Comparison of ENCODE assay signal across 22 cellular contexts in genomic region chr17:66647391-66647983, GRCh38.
DNase-seq lines count a peak whose midpoint lies in the region; ATAC-seq and TF ChIP-seq lines count a peak whose summit lies in the region.
"Had no signal": no experiment of that assay in that cellular context is flagged by ENCODE, and none has a peak within 500 bp of the region (broad histone marks: within the 10 kb centered on the region; RNA-seq: fewer than 3 reads in every experiment).

No MANE protein-coding gene starts in this region.

- H3K36me3 ChIP-seq in liver (ENCODE audit: control insufficient read depth in 4 of 4, insufficient read depth in 3 of 4, low read depth in 1 of 4, low read length in 3 of 4) (peaks cover 0 to 16% (median 7%) of the 10 kb centered on the region in 4 donors), aorta (ENCODE audit: control insufficient read depth in 1 of 2, insufficient read depth in 2 of 2, low read length in 1 of 2) (no peaks in the 10 kb centered on the region)

- H3K9me3 Mint-ChIP-seq in stimulated activated effector memory CD8-positive, alpha-beta T cell treated with anti-CD3 and anti-CD28 coated beads, Interleukin-12 subunit alpha, Interleukin-12 subunit beta, amount 100 ng/mL, for 72 hours: no peaks in the 10 kb centered on the region
- H3K9me3 Mint-ChIP-seq: CD4-positive, CD25-positive, alpha-beta regulatory T cell; HFFc6 had no signal

- peak overlapping the region; percentile 67 for H3K27ac Mint-ChIP-seq in stimulated activated effector memory CD8-positive, alpha-beta T cell treated with anti-CD3 and anti-CD28 coated beads, Interleukin-12 subunit alpha, Interleukin-12 subunit beta, amount 100 ng/mL, for 72 hours
- H3K27ac Mint-ChIP-seq: B cell, HFFc6 had no signal

- no peak for TF ChIP-seq CTCF in liver (IDR thresholded peaks at IDR 0.05; ENCODE audit: low read depth, low read length, missing input control)

- no peak overlapping the region for H3K4me3 Mint-ChIP-seq in stimulated activated effector memory CD8-positive, alpha-beta T cell treated with anti-CD3 and anti-CD28 coated beads, Interleukin-12 subunit alpha, Interleukin-12 subunit beta, amount 100 ng/mL, for 72 hours
- H3K4me3 Mint-ChIP-seq: B cell; CD4-positive, CD25-positive, alpha-beta regulatory T cell; HFFc6 had no signal

- no peak overlapping the region for H3K9ac ChIP-seq in liver (ENCODE audit: low read depth in 1 of 2, low read length in 2 of 2)

- 75% methylated on average over 7 of the region's 7 CpGs for WGBS in liver
- WGBS in aorta, 2 donors: 65 to 68% methylated on average over 7 of the region's 7 CpGs

- ATAC-seq in stimulated activated effector memory CD8-positive, alpha-beta T cell treated with anti-CD3 and anti-CD28 coated beads, Interleukin-12 subunit alpha, Interleukin-12 subunit beta, amount 100 ng/mL, for 72 hours: no peak
- no peak for ATAC-seq in aorta (ENCODE audit: low FRiP score)
- ATAC-seq: Panc1, SK-N-SH treated with all-trans-retinoic acid at 6 μM for 48 hours had no signal

- H3K4me3 ChIP-seq in liver (ENCODE audit: low read depth in 1 of 3, low read length in 3 of 3) (no peak overlapping the region), aorta (ENCODE audit: low read length in 2 of 2) (no peak overlapping the region)
- H3K4me3 ChIP-seq: MG63 had no signal

- H3K4me1 Mint-ChIP-seq in stimulated activated effector memory CD8-positive, alpha-beta T cell treated with anti-CD3 and anti-CD28 coated beads, Interleukin-12 subunit alpha, Interleukin-12 subunit beta, amount 100 ng/mL, for 72 hours: peaks cover 35% of the 10 kb centered on the region
- H3K4me1 Mint-ChIP-seq: B cell had no signal

- no peaks in the 10 kb centered on the region for H3K27me3 ChIP-seq in liver (ENCODE audit: control insufficient read depth in 4 of 4, insufficient read depth in 4 of 4, low read length in 3 of 4)
- no peaks in the 10 kb centered on the region for H3K27me3 ChIP-seq in aorta (ENCODE audit: control insufficient read depth in 1 of 2, insufficient read depth in 2 of 2, low read length in 1 of 2)
- H3K27me3 ChIP-seq: MG63 had no signal

- H3K27ac ChIP-seq in liver (ENCODE audit: low read depth in 1 of 2, low read length in 2 of 2) (no peak overlapping the region), aorta (ENCODE audit: low read depth in 1 of 2, low read length in 2 of 2) (no peak overlapping the region)

- peak; percentile 84 for DNase-seq in NCI-H69 (lab: John Stamatoyannopoulos, UW)
- DNase-seq in fibroblast of gingiva (ENCODE audit: low read depth): peak; percentile 57
- no peak for DNase-seq in stimulated activated effector memory CD8-positive, alpha-beta T cell treated with anti-CD3 and anti-CD28 coated beads, Interleukin-12 subunit alpha, Interleukin-12 subunit beta, amount 100 ng/mL, for 72 hours (ENCODE audit: low spot score in 2 of 2)
- no peak for DNase-seq in activated CD4-positive, CD25-positive, alpha-beta regulatory T cell (lab: John Stamatoyannopoulos, UW)
- no peak for DNase-seq in cerebellum (ENCODE audit: low spot score)
- DNase-seq in aorta: no peak
- DNase-seq: CD4-positive, CD25-positive, alpha-beta regulatory T cell; EL; GF-D8; H7; HFFc6; MG63; NCI-H1417; NCI-H1694 treated with DMSO at 0.1 percent for 48 hours; NCI-H2227 treated with DMSO at 0.1 percent for 48 hours; NCI-H510A; NCI-H748 treated with DMSO at 0.1 percent for 48 hours; NK-92 treated with Interleukin-12 subunit alpha and Interleukin-12 subunit beta, amount 100 ng/mL, for 24 hours had no signal

- H3K9me3 ChIP-seq in liver (ENCODE audit: control insufficient read depth in 4 of 4, low read length in 3 of 4) (no peaks in the 10 kb centered on the region), aorta (ENCODE audit: control insufficient read depth, low read length) (no peaks in the 10 kb centered on the region)
- H3K9me3 ChIP-seq: MG63 had no signal

- H3K4me1 ChIP-seq in liver (ENCODE audit: control insufficient read depth in 4 of 4, insufficient read depth in 4 of 4, low read length in 3 of 4) (no peaks in the 10 kb centered on the region), aorta (ENCODE audit: control insufficient read depth in 1 of 2, insufficient read depth in 2 of 2, low read length in 2 of 2) (peaks cover 0 to 5% of the 10 kb centered on the region in 2 donors)

- peaks cover 34% of the 10 kb centered on the region for H3K36me3 Mint-ChIP-seq in stimulated activated effector memory CD8-positive, alpha-beta T cell treated with anti-CD3 and anti-CD28 coated beads, Interleukin-12 subunit alpha, Interleukin-12 subunit beta, amount 100 ng/mL, for 72 hours

- no peak for TF ChIP-seq RAD21 in liver (IDR thresholded peaks at IDR 0.05)

- intact Hi-C loops in aorta (cut with DNase I): no loop called here

TF ChIP-seq in liver, 16 proteins besides CTCF, POLR2A, EP300 and RAD21:
- no peak for TF ChIP-seq EGR1 (IDR thresholded peaks at IDR 0.05; ENCODE audit: low read depth in 2 of 2)
- no peak for TF ChIP-seq REST (IDR thresholded peaks at IDR 0.05)
- no peak for TF ChIP-seq NR2F2 (IDR thresholded peaks at IDR 0.05)
- no peak for TF ChIP-seq SP1 (IDR thresholded peaks at IDR 0.05)
- TF ChIP-seq ZBTB33 (IDR thresholded peaks at IDR 0.05): no peak
- TF ChIP-seq MAX (IDR thresholded peaks at IDR 0.05): no peak
- peak; percentile 64 to 67 for TF ChIP-seq HNF4A (conservative IDR thresholded peaks at IDR 0.05)
- TF ChIP-seq GABPA (IDR thresholded peaks at IDR 0.05 in 1 of 2, conservative IDR thresholded peaks at IDR 0.05 in 1 of 2): no peak
- no peak for TF ChIP-seq JUND (IDR thresholded peaks at IDR 0.05)
- TF ChIP-seq FOXA2 (IDR thresholded peaks at IDR 0.05): no peak
- peak; percentile 16 for TF ChIP-seq YY1 (IDR thresholded peaks at IDR 0.05)
- TF ChIP-seq ATF3 (IDR thresholded peaks at IDR 0.05): no peak
- TF ChIP-seq TAF1 (conservative IDR thresholded peaks at IDR 0.05): no peak
- TF ChIP-seq RXRA (IDR thresholded peaks at IDR 0.05): peak; percentile 44 to 57
- TF ChIP-seq FOXA1 (IDR thresholded peaks at IDR 0.05): no peak
- TF ChIP-seq HNF4G (IDR thresholded peaks at IDR 0.05): peak; percentile 27

Comparison
In these comparisons a context has a peak if more than half of its experiments do, and no peak if none do; other contexts are left out.
1. DNase-seq: peak in NCI-H69 (single experiment) and fibroblast of gingiva (single experiment); none in stimulated activated effector memory CD8-positive, alpha-beta T cell treated with anti-CD3 and anti-CD28 coated beads, Interleukin-12 subunit alpha, Interleukin-12 subunit beta, amount 100 ng/mL, for 72 hours (0 of 2), activated CD4-positive, CD25-positive, alpha-beta regulatory T cell (0 of 4), cerebellum (single experiment) and aorta (0 of 2).